ENCODE assay signal across 10 cellular contexts in the genomic region with DNA sequence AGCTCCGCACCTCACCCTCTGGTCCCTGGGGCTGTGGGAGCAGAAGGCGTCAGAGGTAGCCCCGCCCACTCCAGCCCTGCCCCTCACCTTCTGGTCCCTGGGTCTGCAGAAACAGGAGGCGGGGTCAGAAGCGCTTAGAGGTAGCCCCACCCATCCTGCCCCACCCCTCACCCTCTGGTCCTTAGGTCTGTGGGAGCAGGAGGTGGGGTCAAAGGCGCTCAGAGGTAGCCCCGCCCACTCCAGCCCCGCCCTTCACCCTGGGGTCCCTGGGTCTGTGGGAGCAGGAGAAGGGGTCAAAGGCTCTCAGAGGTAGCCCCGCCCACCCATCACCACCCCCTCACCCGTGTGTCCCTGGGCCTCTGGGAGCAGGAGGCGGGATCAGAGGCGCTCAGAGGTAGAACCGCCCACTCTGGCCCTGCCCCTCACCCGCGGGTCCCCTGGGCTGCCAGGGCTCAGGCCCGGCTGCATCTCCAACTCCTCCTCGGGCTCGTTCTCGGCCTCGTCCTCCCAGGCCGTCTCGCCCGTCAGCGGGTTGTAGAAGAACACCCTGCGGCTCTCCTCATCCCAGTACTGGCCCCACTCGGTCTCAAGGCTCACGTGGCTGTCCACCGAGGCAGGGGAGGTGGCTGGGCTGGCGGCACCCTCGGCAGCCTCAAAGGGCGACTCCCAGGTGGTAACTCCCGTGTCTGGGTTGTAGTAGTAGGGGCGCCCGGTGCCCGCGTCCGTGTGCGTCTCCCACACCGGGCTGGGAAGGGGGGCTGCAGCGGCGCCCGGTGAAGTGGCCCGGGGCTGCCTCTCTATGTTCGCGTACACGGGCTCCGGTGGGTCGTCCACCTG. TPM values are rescaled to one million over a fixed set of nuclear protein-coding genes. Genes with fewer than 3 reads are reported as not detected.
DNase-seq lines count a peak whose midpoint lies in the region; ATAC-seq and TF ChIP-seq lines count a peak whose summit lies in the region.
"Had no signal": no experiment of that assay in that cellular context is flagged by ENCODE, and none has a peak within 500 bp of the region (broad histone marks: within the 10 kb centered on the region; RNA-seq: fewer than 3 reads in every experiment).

No MANE protein-coding gene starts in this region.

- no peaks in the 10 kb centered on the region for H3K27me3 ChIP-seq in HUES48 (ENCODE audit: control insufficient read depth, insufficient read depth, low read length)

- peak overlapping the region; percentile 64 for H3K27ac ChIP-seq in HUES48 (ENCODE audit: low read depth, low read length)

- H3K4me1 ChIP-seq in HUES48 (ENCODE audit: control insufficient read depth, insufficient read depth, low read length) (peaks cover 6% of the 10 kb centered on the region), mucosa of descending colon (ENCODE audit: low read depth) (peaks cover 55% of the 10 kb centered on the region)

- peaks cover 5% of the 10 kb centered on the region; the same call in 1 of the 2 replicates for H3K36me3 ChIP-seq in HUES48 (ENCODE audit: control insufficient read depth, insufficient read depth, low read length)
- no peaks in the 10 kb centered on the region for H3K36me3 ChIP-seq in mucosa of descending colon (ENCODE audit: low read depth)

- peak; percentile 73 for ATAC-seq in mucosa of descending colon

- intact Hi-C loops in mucosa of descending colon (cut with DNase I, micrococcal nuclease), result no loop called here

- peak overlapping the region; percentile 65 for H3K4me3 ChIP-seq in HUES48 (ENCODE audit: low read depth, low read length)
- H3K4me3 ChIP-seq in mucosa of descending colon, result no peak overlapping the region

- TF ChIP-seq CTCF in mucosa of descending colon (IDR thresholded peaks at IDR 0.05), result no peak

- no peak overlapping the region for H3K9ac ChIP-seq in HUES48 (ENCODE audit: low read depth, low read length)

- H3K9me3 ChIP-seq in HUES48 (ENCODE audit: control insufficient read depth, insufficient read depth, low read length) (no peaks in the 10 kb centered on the region), mucosa of descending colon (no peaks in the 10 kb centered on the region)

- DNase-seq in AG08396 (ENCODE audit: low spot score) (peak; percentile 54), ecto neural progenitor cell (ENCODE audit: low spot score) (peak; percentile 99), mucosa of descending colon (peak; percentile 91 to 94 (median 92)), NCI-H2081 (lab: John Stamatoyannopoulos, UW) (no peak), HUDEP-2 (lab: John Stamatoyannopoulos, UW; ENCODE audit: unreplicated experiment in 76 of 76) (no peak), superior temporal gyrus (ENCODE audit: extremely low spot score) (no peak)
- no peak for DNase-seq in activated CD8-positive, alpha-beta memory T cell treated with anti-CD3 and anti-CD28 coated beads, Interleukin-2, amount 50 U/mL, for 4 hours
- DNase-seq: activated CD4-positive, alpha-beta T cell treated with anti-CD3 and anti-CD28 coated beads for 4 hours; DND-41 had no signal

RNA-seq across cellular contexts. Expression of a gene that starts 27.2 kb away (rescaled TPM):
- total RNA-seq in mucosa of descending colon, result 100 to 1,000 TPM in 2 of 3 donors, 10 to 100 TPM in 1; 88.7 to 199 (median 165) TPM

Comparison
In these comparisons a context has a peak if more than half of its experiments do, and no peak if none do; other contexts are left out.
1. DNase-seq: peak in AG08396 (single experiment), ecto neural progenitor cell (single experiment) and mucosa of descending colon (3 of 3); none in NCI-H2081 (0 of 2), HUDEP-2 (0 of 76), superior temporal gyrus (single experiment) and activated CD8-positive, alpha-beta memory T cell treated with anti-CD3 and anti-CD28 coated beads, Interleukin-2, amount 50 U/mL, for 4 hours (single experiment).